In genomic region chr14:99361596-99362220, GRCh38 we compare ENCODE assay signal across 29 cellular contexts.
DNase-seq lines count a peak whose midpoint lies in the region; ATAC-seq, FAIRE-seq and TF ChIP-seq lines count a peak whose summit lies in the region.
"Had no signal": no experiment of that assay in that cellular context is flagged by ENCODE, and none has a peak within 500 bp of the region (broad histone marks: within the 10 kb centered on the region; RNA-seq: fewer than 3 reads in every experiment).

No MANE protein-coding gene starts in this region.

- peak; percentile 31 for DNase-seq in activated effector memory CD4-positive, alpha-beta T cell treated with anti-CD3 and anti-CD28 coated beads, Interleukin-2, amount 50 U/mL, for 16 hours
- DNase-seq in activated effector memory CD4-positive, alpha-beta T cell treated with Interleukin-2 at 50 U/mL for 16 hours: no peak
- DNase-seq in left kidney (ENCODE audit: low read depth, low spot score) (peak; percentile 98), trophoblast cell (peak; percentile 37 to 65), GM12892 (ENCODE audit: insufficient read length) (no peak)
- no peak for DNase-seq in activated CD4-positive, alpha-beta memory T cell treated with anti-CD3 and anti-CD28 coated beads, Interleukin-2, amount 10 ng/mL, durations not matched to agents 7 days and 5 days
- DNase-seq: Calu3; CD8-positive, alpha-beta T cell; DND-41; GM23248; HFFc6; NCI-H1048; NCI-H1417; NCI-H1694; NCI-H2029 treated with DMSO at 0.1 percent for 48 hours; NCI-H2227 treated with DMSO at 0.1 percent for 48 hours; NCI-H526 treated with DMSO at 0.1 percent for 48 hours; PC-9; RPMI8226; SHP77 had no signal

- no peak overlapping the region for H3K4me3 ChIP-seq in trophoblast cell (ENCODE audit: low read depth, low read length)
- H3K4me3 ChIP-seq: GM23248, HAP-1, PC-9 had no signal

- no peak overlapping the region for H2BK12ac ChIP-seq in trophoblast cell (ENCODE audit: low read length)

- H3K4me1 Mint-ChIP-seq in activated CD4-positive, alpha-beta memory T cell treated with anti-CD3 and anti-CD28 coated beads, Interleukin-2, amount 10 ng/mL, durations not matched to agents 7 days and 5 days: no peaks in the 10 kb centered on the region
- H3K4me1 Mint-ChIP-seq: B cell, IgD-negative memory B cell had no signal

- no peak for ATAC-seq in GM21786 (IDR thresholded peaks at IDR 0.05; ENCODE audit: unreplicated experiment)
- no peak for ATAC-seq in HG03159 (IDR thresholded peaks at IDR 0.05; ENCODE audit: unreplicated experiment)
- ATAC-seq: CD8-positive, alpha-beta T cell had no signal

- no CpG with 5 or more reads among the region's 21 CpGs for WGBS in trophoblast cell (ENCODE audit: extremely low coverage, insufficient coverage, insufficient read length)

- H3K4ac ChIP-seq in trophoblast cell (ENCODE audit: low read depth, low read length): no peak overlapping the region

- H3K23ac ChIP-seq in trophoblast cell (ENCODE audit: low read length): no peak overlapping the region

- H3K27ac ChIP-seq in trophoblast cell (ENCODE audit: low read depth, low read length): no peak overlapping the region
- H3K27ac ChIP-seq: 22Rv1, C4-2B, GM23248, HL-60, PC-9 had no signal

- FAIRE-seq in GM12892 (lab: Jason Lieb, UNC): no peak
- FAIRE-seq: GM18507 had no signal

- H4K12ac ChIP-seq in trophoblast cell (ENCODE audit: low read depth, low read length): no peak overlapping the region

- H2AFZ ChIP-seq in trophoblast cell (ENCODE audit: insufficient read depth, low read length, poor library complexity): no peak overlapping the region
- H2AFZ ChIP-seq: GM23248, PC-9 had no signal

- H4K8ac ChIP-seq in trophoblast cell (ENCODE audit: low read depth, low read length): no peak overlapping the region

- no peaks in the 10 kb centered on the region for H3K9me3 Mint-ChIP-seq in activated CD4-positive, alpha-beta memory T cell treated with anti-CD3 and anti-CD28 coated beads, Interleukin-2, amount 10 ng/mL, durations not matched to agents 7 days and 5 days
- H3K9me3 Mint-ChIP-seq: CD8-positive, alpha-beta T cell; HFFc6 had no signal

- no peaks in the 10 kb centered on the region for H3K9me3 ChIP-seq in trophoblast cell (ENCODE audit: insufficient read depth, low read depth, low read length)
- H3K9me3 ChIP-seq: HAP-1 had no signal

- no peak overlapping the region for H2BK120ac ChIP-seq in trophoblast cell (ENCODE audit: insufficient read depth, low read length, poor library complexity)

- POLR2A ChIA-PET in activated CD4-positive, alpha-beta memory T cell treated with anti-CD3 and anti-CD28 coated beads, Interleukin-2, amount 10 ng/mL, durations not matched to agents 7 days and 5 days (lab: Charles Lee): no interaction called here

- H3K36me3 Mint-ChIP-seq in activated CD4-positive, alpha-beta memory T cell treated with anti-CD3 and anti-CD28 coated beads, Interleukin-2, amount 10 ng/mL, durations not matched to agents 7 days and 5 days (ENCODE audit: low read depth): no peaks in the 10 kb centered on the region
- H3K36me3 Mint-ChIP-seq: CD8-positive, alpha-beta T cell; IgD-negative memory B cell had no signal

- H3K79me1 ChIP-seq in trophoblast cell (ENCODE audit: low read length): no peaks in the 10 kb centered on the region

- H3K27ac Mint-ChIP-seq in activated CD4-positive, alpha-beta memory T cell treated with anti-CD3 and anti-CD28 coated beads, Interleukin-2, amount 10 ng/mL, durations not matched to agents 7 days and 5 days: no peak overlapping the region
- H3K27ac Mint-ChIP-seq: B cell; CD8-positive, alpha-beta T cell; HFFc6 had no signal

- H3K27me3 ChIP-seq in trophoblast cell (ENCODE audit: insufficient read depth, low read length): no peaks in the 10 kb centered on the region

- no peak overlapping the region for H3K4me3 Mint-ChIP-seq in activated CD4-positive, alpha-beta memory T cell treated with anti-CD3 and anti-CD28 coated beads, Interleukin-2, amount 10 ng/mL, durations not matched to agents 7 days and 5 days
- H3K4me3 Mint-ChIP-seq: B cell; CD8-positive, alpha-beta T cell; HFFc6; IgD-negative memory B cell had no signal

- peaks cover 2% of the 10 kb centered on the region for H3K27me3 Mint-ChIP-seq in activated CD4-positive, alpha-beta memory T cell treated with anti-CD3 and anti-CD28 coated beads, Interleukin-2, amount 10 ng/mL, durations not matched to agents 7 days and 5 days
- H3K27me3 Mint-ChIP-seq: B cell had no signal

- peaks cover 14 to 16% of the 10 kb centered on the region in 2 experiments for H3K4me1 ChIP-seq in trophoblast cell (ENCODE audit: control insufficient read depth in 1 of 2, insufficient read depth in 2 of 2, low read length in 2 of 2)
- H3K4me1 ChIP-seq: HAP-1 had no signal

- no peak overlapping the region for H3K14ac ChIP-seq in trophoblast cell (ENCODE audit: low read length)

- H3K9ac ChIP-seq in trophoblast cell (ENCODE audit: low read length): peak overlapping the region; percentile 43
- H3K9ac ChIP-seq: GM23248 had no signal

- H2AK5ac ChIP-seq in trophoblast cell (ENCODE audit: low read length): no peak overlapping the region

- no peak for TF ChIP-seq POLR2A in GM12892 (IDR thresholded peaks at IDR 0.05; ENCODE audit: low read depth, low read length)

- H2BK5ac ChIP-seq in trophoblast cell (ENCODE audit: low read depth, low read length, poor library complexity): no peak overlapping the region

- no peaks in the 10 kb centered on the region for H3K79me2 ChIP-seq in trophoblast cell (ENCODE audit: control insufficient read depth, insufficient read depth, low read length, poor library complexity)

- CTCF ChIA-PET in activated CD4-positive, alpha-beta memory T cell treated with anti-CD3 and anti-CD28 coated beads, Interleukin-2, amount 10 ng/mL, durations not matched to agents 7 days and 5 days (lab: Charles Lee): no interaction called here

- H4K91ac ChIP-seq in trophoblast cell (ENCODE audit: low read depth, low read length): no peak overlapping the region

- no peaks in the 10 kb centered on the region for H3K36me3 ChIP-seq in trophoblast cell (ENCODE audit: control insufficient read depth in 1 of 2, insufficient read depth in 2 of 2, low read length in 2 of 2)
- H3K36me3 ChIP-seq: HAP-1 had no signal

- H3K18ac ChIP-seq in trophoblast cell (ENCODE audit: low read length): no peak overlapping the region

- H3K4me2 ChIP-seq in trophoblast cell (ENCODE audit: low read length): no peak overlapping the region
- H3K4me2 ChIP-seq: PC-9 had no signal

Comparison
In these comparisons a context has a peak if more than half of its experiments do, and no peak if none do; other contexts are left out.
1. DNase-seq: peak in activated effector memory CD4-positive, alpha-beta T cell treated with anti-CD3 and anti-CD28 coated beads, Interleukin-2, amount 50 U/mL, for 16 hours (single experiment), left kidney (single experiment) and trophoblast cell (2 of 2); none in activated effector memory CD4-positive, alpha-beta T cell treated with Interleukin-2 at 50 U/mL for 16 hours (single experiment), GM12892 (single experiment) and activated CD4-positive, alpha-beta memory T cell treated with anti-CD3 and anti-CD28 coated beads, Interleukin-2, amount 10 ng/mL, durations not matched to agents 7 days and 5 days (single experiment).